ENCODE assay signal across 28 cellular contexts in genomic region chr12:56671608-56672007, GRCh38. TPM values are rescaled to one million over a fixed set of nuclear protein-coding genes. Genes with fewer than 3 reads are reported as not detected.
DNase-seq lines count a peak whose midpoint lies in the region; ATAC-seq and TF ChIP-seq lines count a peak whose summit lies in the region.
"Had no signal": no experiment of that assay in that cellular context is flagged by ENCODE, and none has a peak within 500 bp of the region (broad histone marks: within the 10 kb centered on the region; RNA-seq: fewer than 3 reads in every experiment).

No MANE protein-coding gene starts in this region.

- no peak for ATAC-seq in activated CD8-positive, alpha-beta T cell treated with anti-CD3 and anti-CD28 coated beads for 36 hours
- ATAC-seq in activated CD8-positive, alpha-beta T cell treated with anti-CD3 and anti-CD28 coated beads, Interleukin-2, amount 10 ng/mL, durations not matched to agents 7 days and 5 days = no peak
- no peak for ATAC-seq in activated naive CD8-positive, alpha-beta T cell treated with anti-CD3 and anti-CD28 coated beads, Interleukin-2, amount 50 U/mL, for 24 hours
- ATAC-seq in HG02870 (IDR thresholded peaks at IDR 0.05; ENCODE audit: unreplicated experiment) = no peak
- ATAC-seq: A549; gastrocnemius medialis; GM23338; stimulated activated naive CD8-positive, alpha-beta T cell treated with anti-CD3 and anti-CD28 coated beads, Interleukin-15, Interleukin-2, amounts not matched to agents 100 U/mL and 50 U/mL, for 24 hours had no signal

- H3K4me3 Mint-ChIP-seq in activated CD8-positive, alpha-beta T cell treated with anti-CD3 and anti-CD28 coated beads for 36 hours = no peak overlapping the region
- no peak overlapping the region for H3K4me3 Mint-ChIP-seq in activated CD8-positive, alpha-beta T cell treated with anti-CD3 and anti-CD28 coated beads, Interleukin-2, amount 10 ng/mL, durations not matched to agents 7 days and 5 days
- H3K4me3 Mint-ChIP-seq in Calu3 (ENCODE audit: low read depth, unreplicated experiment) = no peak overlapping the region
- H3K4me3 Mint-ChIP-seq in activated naive CD8-positive, alpha-beta T cell treated with anti-CD3 and anti-CD28 coated beads, Interleukin-2, amount 50 U/mL, for 24 hours = no peak overlapping the region
- H3K4me3 Mint-ChIP-seq: brain, GM23338, IgD-negative memory B cell had no signal

- no peak for TF ChIP-seq CTCF in activated CD8-positive, alpha-beta T cell treated with anti-CD3 and anti-CD28 coated beads for 36 hours (IDR thresholded peaks at IDR 0.05)
- TF ChIP-seq CTCF in Calu3 (IDR thresholded peaks at IDR 0.05; ENCODE audit: unreplicated experiment) = no peak
- TF ChIP-seq CTCF in osteoblast (IDR thresholded peaks at IDR 0.05; ENCODE audit: extremely low read depth, low read depth, low read length) = no peak

- H3K27me3 ChIP-seq in mucosa of rectum (ENCODE audit: control insufficient read depth in 2 of 2, insufficient read depth in 2 of 2, low read length in 2 of 2) (no peaks in the 10 kb centered on the region), osteoblast (ENCODE audit: insufficient read depth, low read length) (no peaks in the 10 kb centered on the region)
- H3K27me3 ChIP-seq: adrenal gland, dorsolateral prefrontal cortex, gastrocnemius medialis, SJSA1 had no signal

- intact Hi-C loops in activated CD8-positive, alpha-beta T cell treated with anti-CD3 and anti-CD28 coated beads for 36 hours (cut with micrococcal nuclease) = no loop called here
- intact Hi-C loops in Calu3 (cut with micrococcal nuclease; ENCODE audit: unreplicated experiment) = no loop called here

- CTCF ChIA-PET in activated CD8-positive, alpha-beta T cell treated with anti-CD3 and anti-CD28 coated beads for 36 hours (lab: Charles Lee) = interaction anchor here (1.5 kb wide), 1 partner anchor 13 kb away, joined by 3 read pairs; no protein-coding TSS in a partner anchor
- CTCF ChIA-PET in activated CD8-positive, alpha-beta T cell treated with anti-CD3 and anti-CD28 coated beads, Interleukin-2, amount 10 ng/mL, durations not matched to agents 7 days and 5 days (lab: Charles Lee) = interaction anchor here (1.0 to 1.8 kb wide), 4 partner anchors 13 to 48 kb away, joined by 3 to 6 read pairs (median 4); partner anchors contain the start of gene ATP5F1B
- CTCF ChIA-PET in Calu3 (lab: Charles Lee) = no interaction called here

- H4K20me1 ChIP-seq in osteoblast (ENCODE audit: insufficient read depth, low read length) = peaks cover 16% of the 10 kb centered on the region

- H3K27ac ChIP-seq in mucosa of rectum (ENCODE audit: low read depth in 2 of 2, low read length in 2 of 2) (peak overlapping the region; percentile 41 to 61), osteoblast (ENCODE audit: low read depth, low read length) (no peak overlapping the region)
- H3K27ac ChIP-seq: A549, dorsolateral prefrontal cortex, gastrocnemius medialis, lower lobe of right lung, parathyroid adenoma, SJSA1 had no signal

- no peaks in the 10 kb centered on the region for H3K9me3 Mint-ChIP-seq in activated CD8-positive, alpha-beta T cell treated with anti-CD3 and anti-CD28 coated beads for 36 hours
- H3K9me3 Mint-ChIP-seq in activated CD8-positive, alpha-beta T cell treated with anti-CD3 and anti-CD28 coated beads, Interleukin-2, amount 10 ng/mL, durations not matched to agents 7 days and 5 days (ENCODE audit: insufficient read depth) = no peaks in the 10 kb centered on the region
- no peaks in the 10 kb centered on the region for H3K9me3 Mint-ChIP-seq in Calu3 (ENCODE audit: low read depth, unreplicated experiment)
- no peaks in the 10 kb centered on the region for H3K9me3 Mint-ChIP-seq in activated naive CD8-positive, alpha-beta T cell treated with anti-CD3 and anti-CD28 coated beads, Interleukin-2, amount 50 U/mL, for 24 hours
- H3K9me3 Mint-ChIP-seq: brain, GM23338, IgD-negative memory B cell had no signal

- no peak for DNase-seq in activated CD8-positive, alpha-beta T cell treated with anti-CD3 and anti-CD28 coated beads for 36 hours
- no peak for DNase-seq in activated CD8-positive, alpha-beta T cell treated with anti-CD3 and anti-CD28 coated beads, Interleukin-2, amount 10 ng/mL, durations not matched to agents 7 days and 5 days
- DNase-seq in Calu3 (no peak), hypothalamus (lab: John Stamatoyannopoulos, UW) (no peak), osteoblast (ENCODE audit: insufficient read length, low spot score, missing footprints) (no peak)
- no peak for DNase-seq in activated naive CD8-positive, alpha-beta T cell treated with anti-CD3 and anti-CD28 coated beads, Interleukin-2, amount 50 U/mL, for 24 hours
- DNase-seq: activated CD4-positive, CD25-positive, alpha-beta regulatory T cell; activated gamma-delta T cell; gastrocnemius medialis; lower lobe of right lung; NCI-H1092; NCI-H1694; NCI-H446; NCI-H774; retina; RPMI8226; small intestine; stimulated activated naive CD8-positive, alpha-beta T cell treated with anti-CD3 and anti-CD28 coated beads, Interleukin-15, Interleukin-2, amounts not matched to agents 100 U/mL and 50 U/mL, for 24 hours had no signal

- BruUV-seq in Calu3 (replicated peaks; lab: Mats Ljungman, UMichigan) = no TSS peak

- H3K4me2 ChIP-seq in osteoblast (ENCODE audit: insufficient read depth, low read length) = no peak overlapping the region
- H3K4me2 ChIP-seq: GM23338 had no signal

- peaks cover 31 to 45% of the 10 kb centered on the region in 2 donors for H3K36me3 ChIP-seq in mucosa of rectum (ENCODE audit: control insufficient read depth in 2 of 2, insufficient read depth in 2 of 2, low read length in 2 of 2)
- H3K36me3 ChIP-seq in osteoblast (ENCODE audit: insufficient read depth, low read length) = peaks cover 58% of the 10 kb centered on the region

- H3K27me3 Mint-ChIP-seq in activated CD8-positive, alpha-beta T cell treated with anti-CD3 and anti-CD28 coated beads for 36 hours = no peaks in the 10 kb centered on the region
- H3K27me3 Mint-ChIP-seq in activated CD8-positive, alpha-beta T cell treated with anti-CD3 and anti-CD28 coated beads, Interleukin-2, amount 10 ng/mL, durations not matched to agents 7 days and 5 days (ENCODE audit: low read depth) = no peaks in the 10 kb centered on the region
- no peaks in the 10 kb centered on the region for H3K27me3 Mint-ChIP-seq in Calu3 (ENCODE audit: unreplicated experiment)
- H3K27me3 Mint-ChIP-seq in activated naive CD8-positive, alpha-beta T cell treated with anti-CD3 and anti-CD28 coated beads, Interleukin-2, amount 50 U/mL, for 24 hours = no peaks in the 10 kb centered on the region
- H3K27me3 Mint-ChIP-seq: brain, IgD-negative memory B cell had no signal

- H3K4me1 Mint-ChIP-seq in activated CD8-positive, alpha-beta T cell treated with anti-CD3 and anti-CD28 coated beads for 36 hours (ENCODE audit: low read depth) = peaks cover 56% of the 10 kb centered on the region
- peaks cover 26% of the 10 kb centered on the region for H3K4me1 Mint-ChIP-seq in activated CD8-positive, alpha-beta T cell treated with anti-CD3 and anti-CD28 coated beads, Interleukin-2, amount 10 ng/mL, durations not matched to agents 7 days and 5 days (ENCODE audit: low read depth)
- peaks cover 30% of the 10 kb centered on the region for H3K4me1 Mint-ChIP-seq in Calu3 (ENCODE audit: low read depth, unreplicated experiment)
- peaks cover 59% of the 10 kb centered on the region for H3K4me1 Mint-ChIP-seq in activated naive CD8-positive, alpha-beta T cell treated with anti-CD3 and anti-CD28 coated beads, Interleukin-2, amount 50 U/mL, for 24 hours

- no peak overlapping the region for H3K9ac ChIP-seq in mucosa of rectum (ENCODE audit: low read depth in 1 of 2, low read length in 2 of 2)
- H3K9ac ChIP-seq: parathyroid adenoma had no signal

- H3K4me1 ChIP-seq in mucosa of rectum (ENCODE audit: control insufficient read depth in 2 of 2, insufficient read depth in 2 of 2, low read length in 2 of 2) (peaks cover 18 to 29% of the 10 kb centered on the region in 2 donors), osteoblast (ENCODE audit: insufficient read depth, low read length) (no peaks in the 10 kb centered on the region)
- H3K4me1 ChIP-seq: lower lobe of right lung, SJSA1 had no signal

- H3K9me3 ChIP-seq in mucosa of rectum (ENCODE audit: control insufficient read depth in 2 of 2, low read length in 2 of 2) = no peaks in the 10 kb centered on the region
- no peaks in the 10 kb centered on the region for H3K9me3 ChIP-seq in osteoblast (ENCODE audit: low read depth, low read length)
- H3K9me3 ChIP-seq: A549, adrenal gland, gastrocnemius medialis, lower lobe of right lung, SJSA1 had no signal

- POLR2A ChIA-PET in activated CD8-positive, alpha-beta T cell treated with anti-CD3 and anti-CD28 coated beads for 36 hours (lab: Charles Lee) = interaction anchor here (1.9 to 11.1 kb wide), 2 partner anchors 10 to 15 kb away, joined by 6 to 74 read pairs; partner anchors contain the start of gene PTGES3
- POLR2A ChIA-PET in activated CD8-positive, alpha-beta T cell treated with anti-CD3 and anti-CD28 coated beads, Interleukin-2, amount 10 ng/mL, durations not matched to agents 7 days and 5 days (lab: Charles Lee) = no interaction called here

- peaks cover 74% of the 10 kb centered on the region for H3K36me3 Mint-ChIP-seq in activated CD8-positive, alpha-beta T cell treated with anti-CD3 and anti-CD28 coated beads for 36 hours (ENCODE audit: low read depth)
- H3K36me3 Mint-ChIP-seq in activated CD8-positive, alpha-beta T cell treated with anti-CD3 and anti-CD28 coated beads, Interleukin-2, amount 10 ng/mL, durations not matched to agents 7 days and 5 days (ENCODE audit: low read depth) = peaks cover 62% of the 10 kb centered on the region
- H3K36me3 Mint-ChIP-seq in Calu3 (ENCODE audit: insufficient read depth, unreplicated experiment) = peaks cover 93% of the 10 kb centered on the region
- peaks cover 66% of the 10 kb centered on the region for H3K36me3 Mint-ChIP-seq in activated naive CD8-positive, alpha-beta T cell treated with anti-CD3 and anti-CD28 coated beads, Interleukin-2, amount 50 U/mL, for 24 hours (ENCODE audit: low read depth)
- H3K36me3 Mint-ChIP-seq: IgD-negative memory B cell had no signal

- peak overlapping the region; percentile 7 for H3K27ac Mint-ChIP-seq in activated CD8-positive, alpha-beta T cell treated with anti-CD3 and anti-CD28 coated beads for 36 hours
- no peak overlapping the region for H3K27ac Mint-ChIP-seq in activated CD8-positive, alpha-beta T cell treated with anti-CD3 and anti-CD28 coated beads, Interleukin-2, amount 10 ng/mL, durations not matched to agents 7 days and 5 days
- H3K27ac Mint-ChIP-seq in Calu3 (ENCODE audit: unreplicated experiment) = peak overlapping the region; percentile 29
- H3K27ac Mint-ChIP-seq in activated naive CD8-positive, alpha-beta T cell treated with anti-CD3 and anti-CD28 coated beads, Interleukin-2, amount 50 U/mL, for 24 hours = peak overlapping the region; percentile 44
- H3K27ac Mint-ChIP-seq: GM23338 had no signal

- H3K79me2 ChIP-seq in osteoblast (ENCODE audit: insufficient read depth, low read length) = peaks cover 83% of the 10 kb centered on the region

- H2AFZ ChIP-seq in osteoblast (ENCODE audit: low read length) = no peak overlapping the region
- H2AFZ ChIP-seq: GM23338, parathyroid adenoma had no signal

- H3K4me3 ChIP-seq in mucosa of rectum (ENCODE audit: low read length in 2 of 2) (no peak overlapping the region), osteoblast (ENCODE audit: insufficient read depth, low read length) (no peak overlapping the region)
- H3K4me3 ChIP-seq: A549, adrenal gland, dorsolateral prefrontal cortex, gastrocnemius medialis, GM23338, lower lobe of right lung, SJSA1 had no signal

RNA-seq across cellular contexts. Expression of gene PTGES3, which starts 16.5 kb away (rescaled TPM):
- 100 to 1,000 TPM; 381 to 406 TPM for total RNA-seq in activated CD8-positive, alpha-beta T cell treated with anti-CD3 and anti-CD28 coated beads for 36 hours
- total RNA-seq in activated CD8-positive, alpha-beta T cell treated with anti-CD3 and anti-CD28 coated beads, Interleukin-2, amount 10 ng/mL, durations not matched to agents 7 days and 5 days = 100 to 1,000 TPM; 273 to 290 TPM
- 435 and 437 TPM in 2 replicates for total RNA-seq in Calu3 (2022)
- 63.0 and 71.3 TPM in 2 replicates for total RNA-seq in osteoblast

RNA-seq across cellular contexts. Expression of gene ATP5F1B, which starts 25.8 kb away (rescaled TPM):
- 100 to 1,000 TPM; 859 to 869 TPM for total RNA-seq in activated CD8-positive, alpha-beta T cell treated with anti-CD3 and anti-CD28 coated beads for 36 hours
- 100 to 1,000 TPM; 669 to 680 TPM for total RNA-seq in activated CD8-positive, alpha-beta T cell treated with anti-CD3 and anti-CD28 coated beads, Interleukin-2, amount 10 ng/mL, durations not matched to agents 7 days and 5 days
- 822 and 875 TPM in 2 replicates for total RNA-seq in Calu3 (2022)
- 308 TPM in 2 replicates for total RNA-seq in osteoblast

RNA-seq across cellular contexts. Expression of gene BAZ2A, which starts 41.5 kb away (rescaled TPM):
- 10 to 100 TPM; 80.1 to 89.3 TPM for total RNA-seq in activated CD8-positive, alpha-beta T cell treated with anti-CD3 and anti-CD28 coated beads for 36 hours
- total RNA-seq in activated CD8-positive, alpha-beta T cell treated with anti-CD3 and anti-CD28 coated beads, Interleukin-2, amount 10 ng/mL, durations not matched to agents 7 days and 5 days = 10 to 100 TPM; 92.2 to 96.0 TPM
- total RNA-seq in Calu3 (2022) (158 and 187 TPM in 2 replicates), osteoblast (49.6 and 51.3 TPM in 2 replicates)

RNA-seq across cellular contexts. Expression of gene NACA, which starts 53.5 kb away (rescaled TPM):
- total RNA-seq in activated CD8-positive, alpha-beta T cell treated with anti-CD3 and anti-CD28 coated beads for 36 hours = 1,000 to 10,000 TPM; 1,203 to 1,221 TPM
- total RNA-seq in activated CD8-positive, alpha-beta T cell treated with anti-CD3 and anti-CD28 coated beads, Interleukin-2, amount 10 ng/mL, durations not matched to agents 7 days and 5 days = 100 to 1,000 TPM; 793 to 820 TPM
- total RNA-seq in Calu3 (2022) (771 and 835 TPM in 2 replicates), osteoblast (808 and 845 TPM in 2 replicates)
